1 cellular context compared by ENCODE assay signal in the genomic region with DNA sequence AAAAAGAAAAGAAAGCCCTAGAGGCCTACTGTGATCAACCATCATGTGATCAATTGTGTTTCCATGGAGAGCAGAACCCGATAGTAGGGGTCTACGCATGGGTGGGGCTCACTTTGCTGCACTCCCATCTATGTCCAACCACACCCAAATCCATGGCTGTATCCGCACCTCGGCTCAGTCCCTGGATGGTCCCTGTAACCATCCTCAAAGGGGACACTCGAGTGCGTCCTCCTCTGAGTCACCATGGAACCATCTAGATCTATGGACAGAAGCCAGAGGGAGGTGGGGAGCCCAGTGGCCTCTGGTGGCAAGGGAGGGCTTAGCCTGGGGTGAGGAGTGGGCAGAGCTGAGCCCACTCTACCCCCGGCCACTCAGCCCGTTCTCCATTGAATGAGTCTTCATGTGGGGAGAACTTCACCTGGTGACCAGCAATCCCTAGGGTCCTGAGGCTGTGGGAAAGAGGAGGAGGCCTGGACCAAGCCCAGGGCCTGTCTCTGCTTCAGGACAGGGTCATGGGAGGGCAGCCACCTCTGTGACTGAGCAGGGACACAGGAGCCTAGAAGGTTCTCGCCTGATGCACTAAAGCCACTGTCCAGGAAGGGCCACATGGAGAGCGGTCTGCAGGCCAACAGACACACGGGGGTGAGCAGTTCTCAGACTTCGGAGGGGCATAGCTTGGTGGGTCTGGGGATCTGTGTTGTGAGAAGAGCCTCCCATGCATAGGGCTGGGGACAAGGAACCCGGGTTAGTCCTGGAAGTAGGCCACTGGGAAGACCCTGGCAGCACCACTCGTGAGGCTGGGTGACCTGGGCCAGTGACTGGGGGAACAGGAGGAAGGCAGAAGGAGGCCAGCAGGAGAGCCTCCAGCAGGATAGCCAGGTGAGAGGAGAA.
TF ChIP-seq lines count a peak whose summit lies in the region.

No MANE protein-coding gene starts in this region.

TF ChIP-seq in HepG2, 621 proteins besides CTCF, POLR2A, EP300 and RAD21:
- TF ChIP-seq ZNF879 (CRISPR knock-in tag; IDR thresholded peaks at IDR 0.05), result no peak
- 0 out of 2 replicates have a peak, but pooled peaks have one; percentile 28 for TF ChIP-seq ZNF274 (CRISPR knock-in tag; IDR thresholded peaks at IDR 0.05)
